ENCODE assay signal across 25 cellular contexts in genomic region chr6:149884617-149885016, GRCh38. TPM values are rescaled to one million over a fixed set of nuclear protein-coding genes. Genes with fewer than 3 reads are reported as not detected.
"Had no signal": no experiment of that assay in that cellular context is flagged by ENCODE, and none has a peak within 500 bp of the region (broad histone marks: within the 10 kb centered on the region; RNA-seq: fewer than 3 reads in every experiment).

No MANE protein-coding gene starts in this region.

- H3K4me3 Mint-ChIP-seq: activated CD8-positive, alpha-beta T cell treated with anti-CD3 and anti-CD28 coated beads for 36 hours; activated naive CD8-positive, alpha-beta T cell; natural killer cell; stimulated activated naive B cell treated with anti-CD40 and anti-IgM and Interleukin-4, amounts not matched to agents 10 μg/mL and 1 μg/mL and 100 μg/mL, for 72 hours; T-helper 17 cell had no signal

- H3K9me3 Mint-ChIP-seq: activated CD8-positive, alpha-beta T cell treated with anti-CD3 and anti-CD28 coated beads for 36 hours; natural killer cell; stimulated activated naive B cell treated with anti-CD40 and anti-IgM and Interleukin-4, amounts not matched to agents 10 μg/mL and 1 μg/mL and 100 μg/mL, for 72 hours had no signal

- H3K36me3 Mint-ChIP-seq: activated naive CD8-positive, alpha-beta T cell; natural killer cell; stimulated activated naive B cell treated with anti-CD40 and anti-IgM and Interleukin-4, amounts not matched to agents 10 μg/mL and 1 μg/mL and 100 μg/mL, for 72 hours had no signal

- H3K9me3 ChIP-seq: body of pancreas, esophagus squamous epithelium, neutrophil, thyroid gland, uterus had no signal

- H3K4me1 ChIP-seq: body of pancreas, uterus had no signal

- H3K27ac ChIP-seq: body of pancreas, esophagus squamous epithelium, neutrophil, skin epidermis, thyroid gland, uterus had no signal

- H3K27me3 ChIP-seq: body of pancreas, esophagus squamous epithelium, thyroid gland, uterus had no signal

- H3K4me3 ChIP-seq: body of pancreas, esophagus squamous epithelium, skin epidermis, thyroid gland, uterus had no signal

- H3K4me1 Mint-ChIP-seq: natural killer cell; stimulated activated naive B cell treated with anti-CD40 and anti-IgM and Interleukin-4, amounts not matched to agents 10 μg/mL and 1 μg/mL and 100 μg/mL, for 72 hours had no signal

- ATAC-seq: activated CD8-positive, alpha-beta T cell treated with anti-CD3 and anti-CD28 coated beads for 36 hours; natural killer cell; stimulated activated naive B cell treated with anti-CD40 and anti-IgM and Interleukin-4, amounts not matched to agents 10 μg/mL and 1 μg/mL and 100 μg/mL, for 72 hours; T-helper 17 cell had no signal

- H3K36me3 ChIP-seq: neutrophil, thyroid gland, uterus had no signal

- H3K27ac Mint-ChIP-seq: activated CD8-positive, alpha-beta T cell treated with anti-CD3 and anti-CD28 coated beads for 36 hours; activated naive CD8-positive, alpha-beta T cell; natural killer cell; stimulated activated naive B cell treated with anti-CD40 and anti-IgM and Interleukin-4, amounts not matched to agents 10 μg/mL and 1 μg/mL and 100 μg/mL, for 72 hours had no signal

- DNase-seq: activated CD4-positive, alpha-beta T cell treated with anti-CD3 and anti-CD28 coated beads for 4 hours; activated CD8-positive, alpha-beta memory T cell treated with anti-CD3 and anti-CD28 coated beads, Interleukin-2, amount 50 U/mL, for 4 hours; activated CD8-positive, alpha-beta T cell treated with anti-CD3 and anti-CD28 coated beads for 36 hours; activated effector memory CD4-positive, alpha-beta T cell treated with anti-CD3 and anti-CD28 coated beads, Interleukin-2, amount 50 U/mL, for 16 hours; activated T-cell treated with anti-CD3 and anti-CD28 coated beads, Interleukin-2, amount 50 U/mL, for 48 hours; amygdala; central memory CD4-positive, alpha-beta T cell; cortex of kidney; effector CD4-positive, alpha-beta T cell; esophagus squamous epithelium; glutamatergic neuron; hypothalamus; kidney glomerular epithelial cell; natural killer cell; stimulated activated CD4-positive, alpha-beta T cell treated with anti-CD3 and anti-CD28 coated beads, Interleukin-15, amount 100 ng/mL, for 24 hours; stimulated activated CD4-positive, alpha-beta T cell treated with anti-CD3 and anti-CD28 coated beads, Interleukin-4, amount 100 ng/mL, for 1 hour; stimulated activated naive B cell treated with anti-CD40 and anti-IgM and Interleukin-4, amounts not matched to agents 10 μg/mL and 1 μg/mL and 100 μg/mL, for 72 hours; T-helper 17 cell had no signal

RNA-seq across cellular contexts. Expression of gene RAET1E, which starts 13.3 kb away (rescaled TPM):
- total RNA-seq: activated CD8-positive, alpha-beta T cell treated with anti-CD3 and anti-CD28 coated beads for 36 hours; body of pancreas; endothelial cell of umbilical vein; natural killer cell had no signal

RNA-seq across cellular contexts. Expression of gene RAET1G, which starts 38.3 kb away (rescaled TPM):
- total RNA-seq: activated CD8-positive, alpha-beta T cell treated with anti-CD3 and anti-CD28 coated beads for 36 hours; body of pancreas; T-helper 17 cell had no signal
